Comparison of ENCODE assay signal across 8 cellular contexts in the genomic region with DNA sequence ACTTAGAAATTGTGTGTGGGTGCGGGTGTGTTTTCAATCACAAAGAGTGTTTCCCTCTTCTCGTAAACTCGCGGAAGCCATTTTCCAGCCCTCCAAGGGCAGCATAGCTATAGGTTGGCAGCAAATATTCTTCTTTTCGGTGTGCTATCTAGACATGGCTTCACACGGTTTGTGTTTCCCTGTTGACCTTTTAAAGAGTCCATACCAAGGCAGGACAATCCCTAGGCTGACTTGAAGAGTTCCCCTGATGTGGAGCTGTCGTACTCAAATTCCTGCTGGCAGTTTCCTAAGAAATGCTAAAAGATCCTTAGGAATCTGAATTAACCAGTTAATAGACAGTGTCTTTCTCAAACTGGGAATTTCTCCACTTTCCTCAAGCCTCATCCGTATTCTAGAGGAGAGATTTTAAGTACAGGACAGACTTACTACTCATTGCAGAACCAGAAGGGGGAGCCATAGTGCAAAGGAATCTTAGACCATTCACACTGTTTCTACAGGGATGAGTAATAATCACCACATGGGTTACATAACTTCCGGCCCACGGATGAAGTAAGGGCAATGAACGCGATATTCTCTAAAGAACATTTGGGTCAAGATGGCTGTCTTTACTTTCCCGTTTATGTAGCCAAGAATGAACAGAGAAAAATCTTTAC.
DNase-seq lines count a peak whose midpoint lies in the region; ATAC-seq and TF ChIP-seq lines count a peak whose summit lies in the region.

No MANE protein-coding gene starts in this region.

- no peak overlapping the region for H3K9ac ChIP-seq in OCI-LY1 (ENCODE audit: low read length)

- H3F3A ChIP-seq in OCI-LY1 (ENCODE audit: insufficient read depth, low read length), result no peaks in the 10 kb centered on the region

- H3K9me2 ChIP-seq in OCI-LY1 (ENCODE audit: low read depth, low read length), result no peaks in the 10 kb centered on the region

- no peaks in the 10 kb centered on the region for H3K27me3 ChIP-seq in OCI-LY1 (ENCODE audit: insufficient read depth, low read length)
- no peaks in the 10 kb centered on the region for H3K27me3 ChIP-seq in sigmoid colon

- H3K79me2 ChIP-seq in OCI-LY1 (ENCODE audit: insufficient read depth, low read length), result no peaks in the 10 kb centered on the region

- H3K27ac ChIP-seq in OCI-LY1 (ENCODE audit: low read depth, low read length, poor library complexity, severe bottlenecking), result no peak overlapping the region
- H3K27ac ChIP-seq in substantia nigra (ENCODE audit: low read depth, low read length, poor library complexity, severe bottlenecking), result no peak overlapping the region
- no peak overlapping the region for H3K27ac ChIP-seq in sigmoid colon

- H3K4me1 ChIP-seq in OCI-LY1 (ENCODE audit: insufficient read depth, low read length, severe bottlenecking) (no peaks in the 10 kb centered on the region), sigmoid colon (no peaks in the 10 kb centered on the region)

- H3K4me3 ChIP-seq in OCI-LY1 (ENCODE audit: low read depth, low read length, poor library complexity, severe bottlenecking) (no peak overlapping the region), sigmoid colon (no peak overlapping the region)

- no peak overlapping the region for H3K4me2 ChIP-seq in OCI-LY1 (ENCODE audit: low read length)

- no peak for TF ChIP-seq EP300 in sigmoid colon (IDR thresholded peaks at IDR 0.05)

- H3K36me3 ChIP-seq in OCI-LY1 (ENCODE audit: insufficient read depth, low read length) (no peaks in the 10 kb centered on the region), sigmoid colon (no peaks in the 10 kb centered on the region)

- TF ChIP-seq CTCF in OCI-LY1 (IDR thresholded peaks at IDR 0.05; ENCODE audit: low read length) (peak; percentile 59), sigmoid colon (IDR thresholded peaks at IDR 0.05) (peak in 1 of 4 experiments; percentile 9)

- no peaks in the 10 kb centered on the region for H4K20me1 ChIP-seq in OCI-LY1 (ENCODE audit: insufficient read depth, low read length)

- 69 to 77% methylated on average over 13 of the region's 13 CpGs for WGBS in sigmoid colon, 2 donors

- H3K9me3 ChIP-seq in OCI-LY1 (ENCODE audit: low read length) (no peaks in the 10 kb centered on the region), sigmoid colon (peaks cover 0 to 3% (median 0%) of the 10 kb centered on the region in 4 donors)

- no peak for DNase-seq in Right ventricle myocardium superior
- DNase-seq in cardiac septum (ENCODE audit: low spot score), result no peak
- peak; percentile 51 to 71 for DNase-seq in erythroblast (lab: John Stamatoyannopoulos, UW)
- peak; percentile 11 for DNase-seq in renal cortical epithelial cell (ENCODE audit: low read depth)
- DNase-seq in NCI-H345 (lab: John Stamatoyannopoulos, UW), result no peak
- DNase-seq in substantia nigra (lab: John Stamatoyannopoulos, UW), result no peak
- no peak for DNase-seq in sigmoid colon

- no peak overlapping the region for H2AFZ ChIP-seq in OCI-LY1 (ENCODE audit: low read length)

- TF ChIP-seq POLR2A in erythroblast (IDR thresholded peaks at IDR 0.05; ENCODE audit: low read length), result no peak
- TF ChIP-seq POLR2A in sigmoid colon (IDR thresholded peaks at IDR 0.05), result no peak

- intact Hi-C loops in Right ventricle myocardium superior (cut with DNase I) (no loop called here), cardiac septum (cut with DNase I) (no loop called here), sigmoid colon (cut with DNase I) (no loop called here)

- ATAC-seq in Right ventricle myocardium superior (ENCODE audit: poor library complexity), result peak; percentile 43

Comparison
In these comparisons a context has a peak if more than half of its experiments do, and no peak if none do; other contexts are left out.
1. DNase-seq: peak in erythroblast (2 of 2) and renal cortical epithelial cell (single experiment); none in Right ventricle myocardium superior (single experiment), cardiac septum (single experiment), NCI-H345 (single experiment), substantia nigra (0 of 49) and sigmoid colon (single experiment).